25 cellular contexts compared by ENCODE assay signal in genomic region chr10:119852277-119852676, GRCh38.
"Had no signal": no experiment of that assay in that cellular context is flagged by ENCODE, and none has a peak within 500 bp of the region (broad histone marks: within the 10 kb centered on the region; RNA-seq: fewer than 3 reads in every experiment).

No MANE protein-coding gene starts in this region.

- H3K27ac ChIP-seq: SJSA1, SK-N-MC had no signal

- DNase-seq: IMR-90, Karpas-422, KG1, MG63, NCI-H1092, NCI-H1105 treated with DMSO at 0.1 percent for 48 hours, NCI-H1417 treated with DMSO at 0.1 percent for 48 hours, NCI-H146, NCI-H1694 treated with DMSO at 0.1 percent for 48 hours, NCI-H1930, NCI-H2081, NCI-H2107, NCI-H2171, NCI-H226, NCI-H446, NCI-H510A, NCI-H524 treated with DMSO at 0.1 percent for 48 hours, NCI-H69, NCI-H774, Right ventricle myocardium superior, RPMI8226, SIG-M5 had no signal

- H3K27me3 ChIP-seq: MG63, SJSA1 had no signal

- H3K4me3 ChIP-seq: MG63, SJSA1, SK-N-MC had no signal

- FAIRE-seq: RCC 7860 had no signal

- H3K9me3 ChIP-seq: MG63, SJSA1 had no signal
